In genomic region chr3:112747624-112748023, GRCh38 we compare ENCODE assay signal across 23 cellular contexts.
"Had no signal": no experiment of that assay in that cellular context is flagged by ENCODE, and none has a peak within 500 bp of the region (broad histone marks: within the 10 kb centered on the region; RNA-seq: fewer than 3 reads in every experiment).

No MANE protein-coding gene starts in this region.

- H3K27ac Mint-ChIP-seq: activated CD8-positive, alpha-beta memory T cell treated with anti-CD3 and anti-CD28 coated beads, Interleukin-2, amount 10 ng/mL, durations not matched to agents 7 days and 5 days; activated naive CD4-positive, alpha-beta T cell treated with anti-CD3 and anti-CD28 coated beads, Interleukin-2, amount 50 U/mL, for 24 hours; activated naive CD8-positive, alpha-beta T cell treated with anti-CD3 and anti-CD28 coated beads, Interleukin-2, amount 50 U/mL, for 24 hours; activated T-cell treated with anti-CD3 and anti-CD28 coated beads, Interleukin-2, amount 50 U/mL, for 24 hours; activated T-helper 1 cell treated with anti-CD3 and anti-CD28 coated beads, Interleukin-12 subunit alpha, Interleukin-12 subunit beta, Interleukin-2, Interleukin-4 antibody, amounts not matched to agents 30 ng/mL and 10 ng/mL and 1 ng/mL, durations not matched to agents 14 hours and 24 hours and 36 hours; T-cell had no signal

- DNase-seq: activated CD4-positive, alpha-beta T cell treated with anti-CD3 and anti-CD28 coated beads for 48 hours; activated CD4-positive, alpha-beta T cell treated with anti-CD3 and anti-CD28 coated beads, Interleukin-2, amount 50 U/mL, for 48 hours; activated CD8-positive, alpha-beta memory T cell treated with anti-CD3 and anti-CD28 coated beads, Interleukin-2, amount 10 ng/mL, durations not matched to agents 7 days and 5 days; activated effector memory CD4-positive, alpha-beta T cell treated with Interleukin-2 at 50 U/mL for 16 hours; activated naive CD4-positive, alpha-beta T cell; activated naive CD8-positive, alpha-beta T cell treated with anti-CD3 and anti-CD28 coated beads, Interleukin-2, amount 50 U/mL, for 24 hours; activated T-cell treated with anti-CD3 and anti-CD28 coated beads, Interleukin-2, amount 50 U/mL, for 24 hours; amygdala; brain microvascular endothelial cell; NCI-H1092; NCI-H1417; NCI-H2029 treated with DMSO at 0.1 percent for 48 hours; NCI-H524; SIG-M5; T-cell; T-helper 2 cell; T1000 had no signal

- H3K9ac ChIP-seq: KMS-11 had no signal

- H3K36me3 ChIP-seq: brain microvascular endothelial cell, cardiac muscle cell had no signal

- H3K4me3 ChIP-seq: cardiac muscle cell had no signal

- H3K9me3 Mint-ChIP-seq: activated naive CD4-positive, alpha-beta T cell treated with anti-CD3 and anti-CD28 coated beads, Interleukin-2, amount 50 U/mL, for 24 hours; activated naive CD8-positive, alpha-beta T cell treated with anti-CD3 and anti-CD28 coated beads, Interleukin-2, amount 50 U/mL, for 24 hours; activated T-cell treated with anti-CD3 and anti-CD28 coated beads, Interleukin-2, amount 50 U/mL, for 24 hours; activated T-helper 1 cell treated with anti-CD3 and anti-CD28 coated beads, Interleukin-12 subunit alpha, Interleukin-12 subunit beta, Interleukin-2, Interleukin-4 antibody, amounts not matched to agents 30 ng/mL and 10 ng/mL and 1 ng/mL, durations not matched to agents 14 hours and 24 hours and 36 hours; T-cell had no signal

- H3K27me3 Mint-ChIP-seq: activated CD8-positive, alpha-beta memory T cell treated with anti-CD3 and anti-CD28 coated beads, Interleukin-2, amount 10 ng/mL, durations not matched to agents 7 days and 5 days; activated naive CD4-positive, alpha-beta T cell treated with anti-CD3 and anti-CD28 coated beads, Interleukin-2, amount 50 U/mL, for 24 hours; activated naive CD8-positive, alpha-beta T cell treated with anti-CD3 and anti-CD28 coated beads, Interleukin-2, amount 50 U/mL, for 24 hours; activated T-cell treated with anti-CD3 and anti-CD28 coated beads, Interleukin-2, amount 50 U/mL, for 24 hours; T-cell had no signal

- FAIRE-seq: TTC549 had no signal

- H3K4me3 Mint-ChIP-seq: activated CD8-positive, alpha-beta memory T cell treated with anti-CD3 and anti-CD28 coated beads, Interleukin-2, amount 10 ng/mL, durations not matched to agents 7 days and 5 days; activated naive CD4-positive, alpha-beta T cell treated with anti-CD3 and anti-CD28 coated beads, Interleukin-2, amount 50 U/mL, for 24 hours; activated naive CD8-positive, alpha-beta T cell treated with anti-CD3 and anti-CD28 coated beads, Interleukin-2, amount 50 U/mL, for 24 hours; activated T-cell treated with anti-CD3 and anti-CD28 coated beads, Interleukin-2, amount 50 U/mL, for 24 hours; activated T-helper 1 cell treated with anti-CD3 and anti-CD28 coated beads, Interleukin-12 subunit alpha, Interleukin-12 subunit beta, Interleukin-2, Interleukin-4 antibody, amounts not matched to agents 30 ng/mL and 10 ng/mL and 1 ng/mL, durations not matched to agents 14 hours and 24 hours and 36 hours; T-cell had no signal

- H3K36me3 Mint-ChIP-seq: activated CD8-positive, alpha-beta memory T cell treated with anti-CD3 and anti-CD28 coated beads, Interleukin-2, amount 10 ng/mL, durations not matched to agents 7 days and 5 days; activated naive CD4-positive, alpha-beta T cell treated with anti-CD3 and anti-CD28 coated beads, Interleukin-2, amount 50 U/mL, for 24 hours; T-cell had no signal

- H3K27me3 ChIP-seq: brain microvascular endothelial cell, cardiac muscle cell had no signal

- H3K4me2 ChIP-seq: KMS-11 had no signal

- H3K4me1 Mint-ChIP-seq: activated naive CD8-positive, alpha-beta T cell treated with anti-CD3 and anti-CD28 coated beads, Interleukin-2, amount 50 U/mL, for 24 hours had no signal

- H3K27ac ChIP-seq: cardiac muscle cell, KMS-11, VCaP had no signal

- ATAC-seq: activated CD8-positive, alpha-beta memory T cell treated with anti-CD3 and anti-CD28 coated beads, Interleukin-2, amount 10 ng/mL, durations not matched to agents 7 days and 5 days; activated naive CD8-positive, alpha-beta T cell treated with anti-CD3 and anti-CD28 coated beads, Interleukin-2, amount 50 U/mL, for 24 hours; T-cell had no signal
